Comparison of ENCODE assay signal across 9 cellular contexts in genomic region chr10:111281516-111281915, GRCh38.
A peak's percentile ranks its signal among the peaks of the same experiment; 100 is the strongest.
DNase-seq lines count a peak whose midpoint lies in the region; ATAC-seq, FAIRE-seq and TF ChIP-seq lines count a peak whose summit lies in the region.
"Had no signal": no experiment of that assay in that cellular context is flagged by ENCODE, and none has a peak within 500 bp of the region (broad histone marks: within the 10 kb centered on the region; RNA-seq: fewer than 3 reads in every experiment).

No MANE protein-coding gene starts in this region.

- ATAC-seq in HCT116: peak; percentile 83
- peak; percentile 70 for ATAC-seq in K562
- peak; percentile 19 for ATAC-seq in lung (ENCODE audit: insufficient read depth, low FRiP score)
- no peak for ATAC-seq in HG03196 (IDR thresholded peaks at IDR 0.05; ENCODE audit: unreplicated experiment)
- no peak for ATAC-seq in gastrocnemius medialis

- no peaks in the 10 kb centered on the region for H3K9me3 ChIP-seq in A673 (ENCODE audit: low read depth, low read length, poor library complexity, severe bottlenecking)
- H3K9me3 ChIP-seq in HCT116 (ENCODE audit: control insufficient read depth in 1 of 2, insufficient read depth in 1 of 2, low read depth in 1 of 2, low read length in 2 of 2): no peaks in the 10 kb centered on the region
- no peaks in the 10 kb centered on the region for H3K9me3 ChIP-seq in K562 (replicated peaks; ENCODE audit: control insufficient read depth, insufficient read depth, low read depth, low read length)
- H3K9me3 ChIP-seq in lung (ENCODE audit: control insufficient read depth in 2 of 2, insufficient read depth in 1 of 2, low read length in 1 of 2): no peaks in the 10 kb centered on the region
- no peaks in the 10 kb centered on the region for H3K9me3 ChIP-seq in gastrocnemius medialis

- intact Hi-C loops in A673 (cut with micrococcal nuclease; ENCODE audit: unreplicated experiment): no loop called here
- intact Hi-C loops in HCT116 (cut with micrococcal nuclease): loop anchor here (2.0 kb wide), 2 partner anchors 79 to 1033 kb away; no protein-coding TSS in a partner anchor
- intact Hi-C loops in K562 (cut with micrococcal nuclease): no loop called here
- intact Hi-C loops in gastrocnemius medialis (cut with DNase I; ENCODE audit: low total_unique reads): no loop called here

- TF ChIP-seq POLR2A in HCT116 (IDR thresholded peaks at IDR 0.05; ENCODE audit: borderline replicate concordance, extremely low read depth, insufficient read depth, insufficient read length): no peak
- TF ChIP-seq POLR2A in K562 (conservative IDR thresholded peaks at IDR 0.05): no peak
- TF ChIP-seq POLR2A in gastrocnemius medialis (IDR thresholded peaks at IDR 0.05): no peak

- POLR2A ChIA-PET in A673 (lab: Charles Lee; ENCODE audit: low non-redundant PET) (no interaction called here), HCT116 (lab: Charles Lee) (no interaction called here), K562 (lab: Yijun Ruan, JAX) (no interaction called here)

- TF ChIP-seq CTCF in A673 (conservative IDR thresholded peaks at IDR 0.05; ENCODE audit: low read depth, low read length) (peak; percentile 57), HCT116 (IDR thresholded peaks at IDR 0.05 in 2 of 3, conservative IDR thresholded peaks at IDR 0.05 in 1 of 3; ENCODE audit: borderline replicate concordance in 1 of 3, insufficient read depth in 1 of 3, low read depth in 2 of 3, low read length in 2 of 3) (peak; percentile 38 to 61 (median 57); a peak in 5 of 6 replicates), K562 (IDR thresholded peaks at IDR 0.05 in 2 of 3, conservative IDR thresholded peaks at IDR 0.05 in 1 of 3; ENCODE audit: insufficient read depth in 2 of 3, low read depth in 1 of 3, low read length in 3 of 3) (peak; percentile 6 to 27 (median 22); a peak in 2 of 6 replicates), lung (IDR thresholded peaks at IDR 0.05; ENCODE audit: control extremely low read depth, extremely low read depth) (no peak), gastrocnemius medialis (IDR thresholded peaks at IDR 0.05 in 4 of 5, conservative IDR thresholded peaks at IDR 0.05 in 1 of 5) (no peak)

- RAD21 ChIA-PET in HCT116 (lab: Charles Lee; ENCODE audit: low non-redundant PET in 1 of 2, low total read pairs in 2 of 2, uncharacterized antibody in 2 of 2, unreplicated experiment in 2 of 2): no interaction called here

- H3K9me2 ChIP-seq in HCT116 (ENCODE audit: insufficient read depth): no peaks in the 10 kb centered on the region

- H3K27me3 ChIP-seq in A673 (replicated peaks; ENCODE audit: insufficient read depth, low read depth, low read length, poor library complexity): peaks cover 6% of the 10 kb centered on the region
- H3K27me3 ChIP-seq in HCT116 (ENCODE audit: insufficient read depth, low read length): peaks cover 19% of the 10 kb centered on the region
- no peaks in the 10 kb centered on the region for H3K27me3 ChIP-seq in K562 (ENCODE audit: control insufficient read depth in 2 of 2, insufficient read depth in 2 of 2, low read length in 2 of 2)
- H3K27me3 ChIP-seq in lung (ENCODE audit: control insufficient read depth, insufficient read depth): no peaks in the 10 kb centered on the region
- H3K27me3 ChIP-seq in gastrocnemius medialis: no peaks in the 10 kb centered on the region

- CTCF ChIA-PET in A673 (lab: Charles Lee): no interaction called here
- CTCF ChIA-PET in HCT116 (lab: Charles Lee): interaction anchor here (1.0 kb wide), 2 partner anchors 63 to 535 kb away, joined by 3 to 4 read pairs; no protein-coding TSS in a partner anchor
- CTCF ChIA-PET in K562 (lab: Yijun Ruan, JAX; ENCODE audit: low intra/inter-chr PET ratio): no interaction called here

- FAIRE-seq in K562 (lab: Jason Lieb, UNC): no peak

- H3K4me3 ChIP-seq in A673 (ENCODE audit: low read depth, low read length, poor library complexity, severe bottlenecking) (no peak overlapping the region), HCT116 (replicated peaks in 1 of 2; ENCODE audit: low read depth in 1 of 2, low read length in 2 of 2) (no peak overlapping the region), K562 (no peak overlapping the region), lung (no peak overlapping the region), gastrocnemius medialis (no peak overlapping the region)

- 0% methylated on average over 4 of the region's 4 CpGs for WGBS in K562 (ENCODE audit: insufficient coverage, low coverage, missing lambda C conversion rate)
- WGBS in lung, 2 donors: 17 to 23% methylated on average over 4 of the region's 4 CpGs

- DNase-seq in A673 (ENCODE audit: low spot score) (peak; percentile 30), HCT116 (ENCODE audit: low read depth, low spot score) (peak; percentile 4), K562 (ENCODE audit: extremely low read depth in 1 of 4, low spot score in 3 of 4) (peak in 3 of 4 experiments; percentile 7 to 8 (median 7)), lung (ENCODE audit: low spot score) (no peak), T-helper 2 cell (no peak), islet precursor cell (no peak), gastrocnemius medialis (no peak)
- DNase-seq: NCI-H1105 treated with DMSO at 0.1 percent for 48 hours had no signal

- in situ Hi-C loops in K562 (cut with MboI) (no loop called here), gastrocnemius medialis (cut with MboI; ENCODE audit: low sequenced_read_pairs in 4 of 4) (no loop called here)

- no peak for TF ChIP-seq EP300 in K562 (IDR thresholded peaks at IDR 0.05; ENCODE audit: low read length)

- peak; percentile 42; the same call in 1 of the 2 replicates for TF ChIP-seq RAD21 in HCT116 (IDR thresholded peaks at IDR 0.05; ENCODE audit: low read depth)
- peak in 1 of 2 experiments; percentile 14; a peak in 1 of 4 replicates for TF ChIP-seq RAD21 in K562 (CRISPR knock-in tag; conservative IDR thresholded peaks at IDR 0.05 in 1 of 2, IDR thresholded peaks at IDR 0.05 in 1 of 2)

- H3K9ac ChIP-seq in HCT116 (ENCODE audit: low read length) (no peak overlapping the region), K562 (ENCODE audit: insufficient read depth in 1 of 2, low read depth in 2 of 2, low read length in 2 of 2) (no peak overlapping the region)

- H4K20me1 ChIP-seq in HCT116 (ENCODE audit: insufficient read depth) (no peaks in the 10 kb centered on the region), K562 (replicated peaks; ENCODE audit: control insufficient read depth, insufficient read depth, low read length) (no peaks in the 10 kb centered on the region)

- H3K4me1 ChIP-seq in A673 (ENCODE audit: insufficient read depth, low read length, poor library complexity, severe bottlenecking) (no peaks in the 10 kb centered on the region), HCT116 (ENCODE audit: control insufficient read depth in 1 of 2, insufficient read depth in 2 of 2, low read length in 2 of 2) (no peaks in the 10 kb centered on the region), K562 (replicated peaks in 1 of 2; ENCODE audit: control insufficient read depth in 2 of 2, insufficient read depth in 2 of 2, low read length in 2 of 2) (no peaks in the 10 kb centered on the region), lung (ENCODE audit: control insufficient read depth in 2 of 2, insufficient read depth in 2 of 2, low read length in 2 of 2) (no peaks in the 10 kb centered on the region), gastrocnemius medialis (no peaks in the 10 kb centered on the region)

- H3K36me3 ChIP-seq in A673 (ENCODE audit: insufficient read depth, low read length, poor library complexity, severe bottlenecking): no peaks in the 10 kb centered on the region
- H3K36me3 ChIP-seq in HCT116 (ENCODE audit: control insufficient read depth in 1 of 2, insufficient read depth in 2 of 2, low read length in 2 of 2): no peaks in the 10 kb centered on the region
- H3K36me3 ChIP-seq in K562 (ENCODE audit: control insufficient read depth, insufficient read depth, low read length): no peaks in the 10 kb centered on the region
- H3K36me3 ChIP-seq in lung (ENCODE audit: control insufficient read depth in 2 of 2, insufficient read depth in 2 of 2, low read length in 2 of 2): no peaks in the 10 kb centered on the region
- H3K36me3 ChIP-seq in gastrocnemius medialis: no peaks in the 10 kb centered on the region

- no peak overlapping the region for H3K4me2 ChIP-seq in HCT116 (ENCODE audit: low read length)
- no peak overlapping the region for H3K4me2 ChIP-seq in K562 (ENCODE audit: insufficient read depth, low read length)

- no TSS peak for BruUV-seq in A673 (replicated peaks; lab: Mats Ljungman, UMichigan)
- BruUV-seq in HCT116 (replicated peaks; lab: Mats Ljungman, UMichigan): no TSS peak
- BruUV-seq in K562 (replicated peaks; lab: Mats Ljungman, UMichigan): no TSS peak

- no peak overlapping the region for H3K27ac ChIP-seq in A673 (ENCODE audit: low read depth, low read length, poor library complexity, severe bottlenecking)
- no peak overlapping the region for H3K27ac ChIP-seq in HCT116 (ENCODE audit: low read depth, low read length)
- no peak overlapping the region for H3K27ac ChIP-seq in K562 (ENCODE audit: extremely low read depth, low read depth, low read length)
- H3K27ac ChIP-seq in lung (ENCODE audit: low read depth in 1 of 2, low read length in 1 of 2): no peak overlapping the region
- no peak overlapping the region for H3K27ac ChIP-seq in gastrocnemius medialis

- H3K79me2 ChIP-seq in HCT116 (ENCODE audit: insufficient read depth, low read length): no peaks in the 10 kb centered on the region
- H3K79me2 ChIP-seq in K562 (ENCODE audit: control insufficient read depth, insufficient read depth, low read length): no peaks in the 10 kb centered on the region

- H2AFZ ChIP-seq in HCT116 (ENCODE audit: low read depth, low read length, poor library complexity, severe bottlenecking): no peak overlapping the region
- no peak overlapping the region for H2AFZ ChIP-seq in K562 (ENCODE audit: low read depth, low read length)

- no peaks in the 10 kb centered on the region for H3K9me1 ChIP-seq in K562 (ENCODE audit: control insufficient read depth, insufficient read depth, low read length)

TF ChIP-seq in HCT116, 20 proteins besides CTCF, POLR2A, EP300 and RAD21:
- no peak for TF ChIP-seq ZFX (IDR thresholded peaks at IDR 0.05)
- no peak for TF ChIP-seq CBX3 (IDR thresholded peaks at IDR 0.05; ENCODE audit: low read depth)
- no peak for TF ChIP-seq ZNF274 (IDR thresholded peaks at IDR 0.05; ENCODE audit: low read depth, low read length)
- no peak for TF ChIP-seq CEBPB (IDR thresholded peaks at IDR 0.05; ENCODE audit: low read depth)

TF ChIP-seq in K562, 482 proteins besides CTCF, POLR2A, EP300 and RAD21 (continues in another document):
- TF ChIP-seq ZNF12 (CRISPR knock-in tag; IDR thresholded peaks at IDR 0.05): no peak

Comparison
In these comparisons a context has a peak if more than half of its experiments do, and no peak if none do; other contexts are left out.
1. DNase-seq: peak in A673 (single experiment), HCT116 (single experiment) and K562 (3 of 4); none in lung (single experiment), T-helper 2 cell (0 of 5), islet precursor cell (single experiment) and gastrocnemius medialis (0 of 2).
2. CTCF ChIP-seq: peak in A673 (single experiment), HCT116 (3 of 3) and K562 (3 of 3); none in lung (single experiment) and gastrocnemius medialis (0 of 5).
3. ATAC-seq: peak in HCT116 (single experiment), K562 (single experiment) and lung (single experiment); none in HG03196 (single experiment) and gastrocnemius medialis (0 of 2).